8 cellular contexts compared by ENCODE assay signal in the genomic region with DNA sequence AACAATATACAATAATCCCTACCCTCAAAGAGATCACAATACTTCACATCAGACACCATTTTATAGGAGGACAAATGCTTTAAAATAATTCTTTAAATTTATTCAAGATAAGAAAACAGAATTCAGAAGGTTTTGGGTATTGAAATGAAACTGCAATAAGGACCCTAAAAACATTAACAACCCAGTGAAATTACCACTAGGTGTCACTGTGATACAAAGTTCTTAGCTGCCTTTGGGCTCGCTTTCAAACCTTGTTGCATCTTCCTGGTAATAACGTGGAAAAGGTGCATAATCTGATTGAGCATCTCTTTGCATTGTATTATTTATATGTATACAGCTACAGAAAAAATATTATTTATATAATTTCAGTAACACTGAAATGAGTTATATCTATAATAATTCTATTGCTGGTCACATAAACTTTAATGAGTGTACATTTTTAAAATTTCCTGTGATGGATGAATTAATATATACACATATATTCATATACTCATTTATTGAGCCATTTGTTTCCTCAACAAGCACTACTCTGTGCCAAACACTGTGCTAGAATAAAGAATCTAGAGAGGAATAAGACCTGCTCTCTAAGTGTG.
DNase-seq lines count a peak whose midpoint lies in the region; ATAC-seq and TF ChIP-seq lines count a peak whose summit lies in the region.

No MANE protein-coding gene starts in this region.

- peak; percentile 4 for DNase-seq in stimulated activated CD4-positive, alpha-beta T cell treated with anti-CD3 and anti-CD28 coated beads, Interleukin-15, amount 100 ng/mL, for 24 hours
- DNase-seq in stimulated activated CD4-positive, alpha-beta T cell treated with anti-CD3 and anti-CD28 coated beads, Interleukin-4, amount 100 ng/mL, for 1 hour, result no peak
- DNase-seq in MV-4-11 (lab: John Stamatoyannopoulos, UW), result peak; percentile 51
- DNase-seq in SJCRH30, result peak; percentile 30 to 84
- no peak for DNase-seq in esophagus squamous epithelium (lab: John Stamatoyannopoulos, UW)
- no peak for DNase-seq in activated gamma-delta T cell (lab: John Stamatoyannopoulos, UW)

- H3K4me3 ChIP-seq in SJCRH30 (no peak overlapping the region), esophagus squamous epithelium (no peak overlapping the region), neutrophil (ENCODE audit: low read depth in 1 of 2, low read length in 1 of 2) (no peak overlapping the region)

- ATAC-seq in GM21381 (IDR thresholded peaks at IDR 0.05; ENCODE audit: unreplicated experiment), result no peak

- WGBS in esophagus squamous epithelium, 2 donors, result 5 to 8% methylated on average over 2 of the region's 2 CpGs

- H3K36me3 ChIP-seq in SJCRH30 (no peaks in the 10 kb centered on the region), esophagus squamous epithelium (peaks cover 0 to 15% (median 0%) of the 10 kb centered on the region in 3 donors), neutrophil (no peaks in the 10 kb centered on the region)

- intact Hi-C loops in esophagus squamous epithelium (cut with DNase I), result loop anchor here (10.0 kb wide), 1 partner anchor 420 kb away; no protein-coding TSS in a partner anchor

- H3K27me3 ChIP-seq in SJCRH30, result no peaks in the 10 kb centered on the region
- H3K27me3 ChIP-seq in esophagus squamous epithelium, result no peaks in the 10 kb centered on the region
- H3K27me3 ChIP-seq in neutrophil, result no peaks in the 10 kb centered on the region

- no peak for TF ChIP-seq POLR2A in esophagus squamous epithelium (IDR thresholded peaks at IDR 0.05)

- H3K9me3 ChIP-seq in SJCRH30 (replicated peaks) (no peaks in the 10 kb centered on the region), esophagus squamous epithelium (no peaks in the 10 kb centered on the region), neutrophil (no peaks in the 10 kb centered on the region)

- H3K27ac ChIP-seq in SJCRH30 (no peak overlapping the region), esophagus squamous epithelium (no peak overlapping the region), neutrophil (no peak overlapping the region)

- TF ChIP-seq CTCF in esophagus squamous epithelium (IDR thresholded peaks at IDR 0.05), result peak; percentile 46 to 66 (median 62)
- peak; percentile 27 for TF ChIP-seq CTCF in neutrophil (IDR thresholded peaks at IDR 0.05)

- H3K4me1 ChIP-seq in SJCRH30 (no peaks in the 10 kb centered on the region), esophagus squamous epithelium (no peaks in the 10 kb centered on the region), neutrophil (ENCODE audit: control insufficient read depth in 1 of 2, insufficient read depth in 1 of 2, low read depth in 1 of 2, low read length in 1 of 2) (no peaks in the 10 kb centered on the region)

Comparison
In these comparisons a context has a peak if more than half of its experiments do, and no peak if none do; other contexts are left out.
1. DNase-seq: peak in stimulated activated CD4-positive, alpha-beta T cell treated with anti-CD3 and anti-CD28 coated beads, Interleukin-15, amount 100 ng/mL, for 24 hours (single experiment), MV-4-11 (single experiment) and SJCRH30 (2 of 2); none in stimulated activated CD4-positive, alpha-beta T cell treated with anti-CD3 and anti-CD28 coated beads, Interleukin-4, amount 100 ng/mL, for 1 hour (single experiment), esophagus squamous epithelium (single experiment) and activated gamma-delta T cell (single experiment).